In genomic region chr1:45543599-45544417, GRCh38 we compare ENCODE assay signal across 9 cellular contexts. TPM values are rescaled to one million over a fixed set of nuclear protein-coding genes. Genes with fewer than 3 reads are reported as not detected.
DNase-seq lines count a peak whose midpoint lies in the region; ATAC-seq and TF ChIP-seq lines count a peak whose summit lies in the region.
"Had no signal": no experiment of that assay in that cellular context is flagged by ENCODE, and none has a peak within 500 bp of the region (broad histone marks: within the 10 kb centered on the region; RNA-seq: fewer than 3 reads in every experiment).

No MANE protein-coding gene starts in this region.

- intact Hi-C loops in activated B cell treated with CpG ODN at 0.5 μM for 24 hours (cut with micrococcal nuclease), result loop anchor here (1.0 kb wide), 2 partner anchors 22 to 40 kb away; partner anchors contain the start of gene NASP
- intact Hi-C loops in stomach (cut with DNase I; ENCODE audit: low total_unique reads), result no loop called here

- in situ Hi-C loops in GM13976 (cut with MboI; ENCODE audit: low sequenced_read_pairs, unreplicated experiment), result no loop called here

- no peaks in the 10 kb centered on the region for H3K36me3 ChIP-seq in stomach

- no peaks in the 10 kb centered on the region for H3K36me3 Mint-ChIP-seq in activated B cell treated with CpG ODN at 0.5 μM for 24 hours (ENCODE audit: low read depth)
- no peaks in the 10 kb centered on the region for H3K36me3 Mint-ChIP-seq in natural killer cell treated with Interleukin-12 subunit alpha and Interleukin-12 subunit beta and Interleukin-15 and Interleukin-18, amount 100 ng/mL, for 72 hours

- no peaks in the 10 kb centered on the region for H3K27me3 ChIP-seq in stomach

- no peak for TF ChIP-seq EP300 in stomach (IDR thresholded peaks at IDR 0.05)

- TF ChIP-seq CTCF in activated B cell treated with CpG ODN at 0.5 μM for 24 hours (IDR thresholded peaks at IDR 0.05), result no peak
- TF ChIP-seq CTCF in stomach (IDR thresholded peaks at IDR 0.05), result no peak
- TF ChIP-seq CTCF in GM13976 (IDR thresholded peaks at IDR 0.05; ENCODE audit: borderline replicate concordance, control extremely low read depth, extremely low read depth, insufficient read depth, missing control alignments), result no peak

- no peak overlapping the region for H3K4me3 ChIP-seq in stomach

- 43 to 52% (median 50%) methylated on average over 8 of the region's 8 CpGs for WGBS in stomach, 5 donors

- TF ChIP-seq POLR2A in stomach (IDR thresholded peaks at IDR 0.05), result no peak

- H3K27ac Mint-ChIP-seq in activated B cell treated with CpG ODN at 0.5 μM for 24 hours, result peak overlapping the region; percentile 94
- H3K27ac Mint-ChIP-seq in natural killer cell treated with Interleukin-12 subunit alpha and Interleukin-12 subunit beta and Interleukin-15 and Interleukin-18, amount 100 ng/mL, for 72 hours, result peak overlapping the region; percentile 16 to 48

- DNase-seq in C1 segment of cervical spinal cord (lab: John Stamatoyannopoulos, UW) (peak in 9 of 14 donors; percentile 1 to 61 (median 31)), activated B cell treated with CpG ODN at 0.5 μM for 24 hours (peak; percentile 55), stomach (peak; percentile 55), NCI-H2081 (lab: John Stamatoyannopoulos, UW) (no peak), GM13976 (ENCODE audit: low spot score) (no peak)
- peak; percentile 91 for DNase-seq in natural killer cell treated with Interleukin-12 subunit alpha and Interleukin-12 subunit beta and Interleukin-15 and Interleukin-18, amount 100 ng/mL, for 72 hours (ENCODE audit: low spot score)

- H3K27ac ChIP-seq in cingulate gyrus (ENCODE audit: low read depth, low read length) (peak overlapping the region; percentile 29), stomach (peak overlapping the region in 4 of 5 donors; percentile 36 to 77 (median 67))
- H3K27ac ChIP-seq: C4-2B had no signal

- POLR2A ChIA-PET in activated B cell treated with CpG ODN at 0.5 μM for 24 hours (lab: Charles Lee), result interaction anchor here (0.6 to 13.9 kb wide), 18 partner anchors 8 to 1892 kb away, joined by 3 to 457 read pairs (median 7); partner anchors contain the start of genes MUTYH, NASP, PLK3 and PRDX1

- H3K4me1 ChIP-seq in stomach, result peaks cover 9 to 36% (median 14%) of the 10 kb centered on the region in 4 donors

- H3K4me1 Mint-ChIP-seq in activated B cell treated with CpG ODN at 0.5 μM for 24 hours, result peaks cover 56% of the 10 kb centered on the region
- H3K4me1 Mint-ChIP-seq in natural killer cell treated with Interleukin-12 subunit alpha and Interleukin-12 subunit beta and Interleukin-15 and Interleukin-18, amount 100 ng/mL, for 72 hours (ENCODE audit: low read depth in 2 of 2), result peaks cover 28 to 32% of the 10 kb centered on the region in 2 donors

- ATAC-seq in HG03139 (IDR thresholded peaks at IDR 0.05; ENCODE audit: unreplicated experiment) (peak; percentile 52), activated B cell treated with CpG ODN at 0.5 μM for 24 hours (ENCODE audit: low read depth) (peak; percentile 84)
- ATAC-seq in natural killer cell treated with Interleukin-12 subunit alpha and Interleukin-12 subunit beta and Interleukin-15 and Interleukin-18, amount 100 ng/mL, for 72 hours, result peak; percentile 93 to 97

- no peaks in the 10 kb centered on the region for H3K27me3 Mint-ChIP-seq in activated B cell treated with CpG ODN at 0.5 μM for 24 hours
- H3K27me3 Mint-ChIP-seq in natural killer cell treated with Interleukin-12 subunit alpha and Interleukin-12 subunit beta and Interleukin-15 and Interleukin-18, amount 100 ng/mL, for 72 hours, result peaks cover 12 to 26% of the 10 kb centered on the region in 2 donors

- peak overlapping the region; percentile 76 for H3K4me3 Mint-ChIP-seq in activated B cell treated with CpG ODN at 0.5 μM for 24 hours
- H3K4me3 Mint-ChIP-seq in natural killer cell treated with Interleukin-12 subunit alpha and Interleukin-12 subunit beta and Interleukin-15 and Interleukin-18, amount 100 ng/mL, for 72 hours, result peak overlapping the region; percentile 70

- H3K9me3 Mint-ChIP-seq in activated B cell treated with CpG ODN at 0.5 μM for 24 hours, result no peaks in the 10 kb centered on the region
- H3K9me3 Mint-ChIP-seq in natural killer cell treated with Interleukin-12 subunit alpha and Interleukin-12 subunit beta and Interleukin-15 and Interleukin-18, amount 100 ng/mL, for 72 hours, result no peaks in the 10 kb centered on the region

- CTCF ChIA-PET in activated B cell treated with CpG ODN at 0.5 μM for 24 hours (lab: Charles Lee), result interaction anchor here (1.1 to 4.3 kb wide), 4 partner anchors 23 to 31 kb away, joined by 5 to 23 read pairs (median 8); partner anchors contain the start of gene PRDX1

- H3K9me3 ChIP-seq in stomach, result no peaks in the 10 kb centered on the region

RNA-seq across cellular contexts. Expression of gene AKR1A1, which starts 6.8 kb away (rescaled TPM):
- total RNA-seq in activated B cell treated with CpG ODN at 0.5 μM for 24 hours (215 and 218 TPM in 2 replicates), stomach (100 to 1,000 TPM in 4 of 5 donors, 10 to 100 TPM in 1; 10.5 to 203 (median 141) TPM)
- 100 to 1,000 TPM; 137 to 181 TPM for total RNA-seq in natural killer cell treated with Interleukin-12 subunit alpha and Interleukin-12 subunit beta and Interleukin-15 and Interleukin-18, amount 100 ng/mL, for 72 hours
- 100 to 1,000 TPM; 192 to 246 (median 212) TPM for polyA plus RNA-seq in stomach

RNA-seq across cellular contexts. Expression of gene PRDX1, which starts 22.1 kb away (rescaled TPM):
- total RNA-seq in activated B cell treated with CpG ODN at 0.5 μM for 24 hours (351 and 413 TPM in 2 replicates), stomach (100 to 1,000 TPM in 4 of 5 donors, 10 to 100 TPM in 1; 77.6 to 447 (median 187) TPM)
- total RNA-seq in natural killer cell treated with Interleukin-12 subunit alpha and Interleukin-12 subunit beta and Interleukin-15 and Interleukin-18, amount 100 ng/mL, for 72 hours, result 100 to 1,000 TPM; 246 to 396 TPM
- 100 to 1,000 TPM; 570 to 892 (median 660) TPM for polyA plus RNA-seq in stomach

RNA-seq across cellular contexts. Expression of gene NASP, which starts 40.0 kb away (rescaled TPM):
- total RNA-seq in activated B cell treated with CpG ODN at 0.5 μM for 24 hours (197 and 204 TPM in 2 replicates), stomach (100 to 1,000 TPM in 2 of 5 donors, 10 to 100 TPM in 3; 14.0 to 107 (median 51.8) TPM)
- total RNA-seq in natural killer cell treated with Interleukin-12 subunit alpha and Interleukin-12 subunit beta and Interleukin-15 and Interleukin-18, amount 100 ng/mL, for 72 hours, result 100 to 1,000 TPM; 145 to 291 TPM
- 100 to 1,000 TPM in 1 of 3 donors, 10 to 100 TPM in 2; 78.7 to 119 (median 79.9) TPM for polyA plus RNA-seq in stomach

RNA-seq across cellular contexts. Expression of gene MMACHC, which starts 43.7 kb away (rescaled TPM):
- total RNA-seq in activated B cell treated with CpG ODN at 0.5 μM for 24 hours (3.6 and 5.1 TPM in 2 replicates), stomach (10 to 100 TPM in 1 of 5 donors, 1 to 10 TPM in 2, under 1 TPM in 2; 0.58 to 20.6 (median 1.6) TPM)
- total RNA-seq in natural killer cell treated with Interleukin-12 subunit alpha and Interleukin-12 subunit beta and Interleukin-15 and Interleukin-18, amount 100 ng/mL, for 72 hours, result 1 to 10 TPM; 3.8 to 5.6 TPM
- polyA plus RNA-seq in stomach, result 1 to 10 TPM; 1.7 to 2.3 (median 1.7) TPM

RNA-seq across cellular contexts. Expression of gene CCDC163, which starts 43.9 kb away (rescaled TPM):
- total RNA-seq in activated B cell treated with CpG ODN at 0.5 μM for 24 hours (1.1 TPM in 2 replicates), stomach (1 to 10 TPM in 1 of 5 donors, under 1 TPM in 1, not detected in 3; 0.18 to 2.7 TPM)
- total RNA-seq in natural killer cell treated with Interleukin-12 subunit alpha and Interleukin-12 subunit beta and Interleukin-15 and Interleukin-18, amount 100 ng/mL, for 72 hours, result 1 to 10 TPM; 2.4 to 8.4 TPM
- polyA plus RNA-seq in stomach, result 1 to 10 TPM; 1.2 to 2.6 (median 1.8) TPM

Comparison
In these comparisons a context has a peak if more than half of its experiments do, and no peak if none do; other contexts are left out.
1. DNase-seq: peak in C1 segment of cervical spinal cord (9 of 14), activated B cell treated with CpG ODN at 0.5 μM for 24 hours (single experiment), natural killer cell treated with Interleukin-12 subunit alpha and Interleukin-12 subunit beta and Interleukin-15 and Interleukin-18, amount 100 ng/mL, for 72 hours (single experiment) and stomach (single experiment); none in NCI-H2081 (0 of 2) and GM13976 (single experiment).
2. Peak in every context shown above with its lines, with median percentiles within 50 percentile points of each other: ATAC-seq.